9 cellular contexts compared by ENCODE assay signal in genomic region chr1:223726380-223727001, GRCh38. TPM values are rescaled to one million over a fixed set of nuclear protein-coding genes. Genes with fewer than 3 reads are reported as not detected.
DNase-seq lines count a peak whose midpoint lies in the region; ATAC-seq, FAIRE-seq and TF ChIP-seq lines count a peak whose summit lies in the region.
"Had no signal": no experiment of that assay in that cellular context is flagged by ENCODE, and none has a peak within 500 bp of the region (broad histone marks: within the 10 kb centered on the region; RNA-seq: fewer than 3 reads in every experiment).

No MANE protein-coding gene starts in this region.

- ATAC-seq in HG02588 (IDR thresholded peaks at IDR 0.05; ENCODE audit: unreplicated experiment) (peak; percentile 88), naive B cell (ENCODE audit: low read depth in 2 of 2) (peak; percentile 61 to 75)
- ATAC-seq in stimulated activated naive CD8-positive, alpha-beta T cell treated with anti-CD3 and anti-CD28 coated beads, Interleukin-15, Interleukin-2, amounts not matched to agents 100 U/mL and 50 U/mL, for 24 hours = peak; percentile 97

- TF ChIP-seq POLR2A in GM12892 (IDR thresholded peaks at IDR 0.05; ENCODE audit: low read depth, low read length) = peak; percentile 2; the same call in 1 of the 2 replicates

- H3K4me3 Mint-ChIP-seq in endothelial cell (ENCODE audit: unreplicated experiment) = peak overlapping the region; percentile 69
- H3K4me3 Mint-ChIP-seq in naive B cell = peak overlapping the region in 1 of 8 donors; percentile 31

- TF ChIP-seq CTCF in endothelial cell (IDR thresholded peaks at IDR 0.05; ENCODE audit: unreplicated experiment) = no peak

- H3K36me3 Mint-ChIP-seq in endothelial cell (ENCODE audit: low read depth, unreplicated experiment) (peaks cover 67% of the 10 kb centered on the region), naive B cell (peaks cover 4 to 18% of the 10 kb centered on the region in 2 donors)

- DNase-seq in GM12892 (ENCODE audit: insufficient read length) = peak; percentile 81
- DNase-seq in NCI-H1048 (lab: John Stamatoyannopoulos, UW) = peak; percentile 37
- DNase-seq in activated CD8-positive, alpha-beta memory T cell treated with anti-CD3 and anti-CD28 coated beads for 48 hours (ENCODE audit: low read depth in 2 of 3, low spot score in 2 of 3) = peak in 2 of 3 experiments; percentile 70 to 79
- DNase-seq in endothelial cell (ENCODE audit: low spot score) = no peak
- DNase-seq in naive B cell = no peak
- peak; percentile 88 for DNase-seq in stimulated activated naive CD8-positive, alpha-beta T cell treated with anti-CD3 and anti-CD28 coated beads, Interleukin-15, Interleukin-2, amounts not matched to agents 100 U/mL and 50 U/mL, for 24 hours
- DNase-seq in NCI-H510A (lab: John Stamatoyannopoulos, UW) = no peak

- H3K27me3 Mint-ChIP-seq in endothelial cell (ENCODE audit: unreplicated experiment) (peaks cover 14% of the 10 kb centered on the region), naive B cell (no peaks in the 10 kb centered on the region)

- FAIRE-seq in GM12892 (lab: Jason Lieb, UNC) = peak; percentile 90
- FAIRE-seq: islet of Langerhans had no signal

- H3K27ac Mint-ChIP-seq in endothelial cell (ENCODE audit: unreplicated experiment) (peak overlapping the region; percentile 87), naive B cell (peak overlapping the region in 4 of 6 donors; percentile 16 to 56 (median 32))

- H3K4me1 Mint-ChIP-seq in endothelial cell (ENCODE audit: unreplicated experiment) (peaks cover 48% of the 10 kb centered on the region), naive B cell (peaks cover 14 to 21% (median 19%) of the 10 kb centered on the region in 3 donors)

- H3K9me3 Mint-ChIP-seq in endothelial cell (ENCODE audit: unreplicated experiment) (no peaks in the 10 kb centered on the region), naive B cell (no peaks in the 10 kb centered on the region)

RNA-seq across cellular contexts. Expression of gene CAPN2, which starts 14.2 kb away (rescaled TPM):
- polyA plus RNA-seq in GM12892 (2012; ENCODE audit: missing spikeins) = 43.2 TPM
- total RNA-seq in endothelial cell (ENCODE audit: unreplicated experiment) = 184 TPM
- polyA plus RNA-seq in naive B cell (ENCODE audit: low read depth in 6 of 6) = 10 to 100 TPM; 21.2 to 35.1 (median 26.2) TPM

Comparison
In these comparisons a context has a peak if more than half of its experiments do, and no peak if none do; other contexts are left out.
1. DNase-seq: peak in GM12892 (single experiment), NCI-H1048 (single experiment), activated CD8-positive, alpha-beta memory T cell treated with anti-CD3 and anti-CD28 coated beads for 48 hours (2 of 3) and stimulated activated naive CD8-positive, alpha-beta T cell treated with anti-CD3 and anti-CD28 coated beads, Interleukin-15, Interleukin-2, amounts not matched to agents 100 U/mL and 50 U/mL, for 24 hours (single experiment); none in endothelial cell (single experiment), naive B cell (single experiment) and NCI-H510A (single experiment).
2. Peak in every context shown above with its lines, with median percentiles within 50 percentile points of each other: ATAC-seq.